ENCODE assay signal across 3 cellular contexts in the genomic region with DNA sequence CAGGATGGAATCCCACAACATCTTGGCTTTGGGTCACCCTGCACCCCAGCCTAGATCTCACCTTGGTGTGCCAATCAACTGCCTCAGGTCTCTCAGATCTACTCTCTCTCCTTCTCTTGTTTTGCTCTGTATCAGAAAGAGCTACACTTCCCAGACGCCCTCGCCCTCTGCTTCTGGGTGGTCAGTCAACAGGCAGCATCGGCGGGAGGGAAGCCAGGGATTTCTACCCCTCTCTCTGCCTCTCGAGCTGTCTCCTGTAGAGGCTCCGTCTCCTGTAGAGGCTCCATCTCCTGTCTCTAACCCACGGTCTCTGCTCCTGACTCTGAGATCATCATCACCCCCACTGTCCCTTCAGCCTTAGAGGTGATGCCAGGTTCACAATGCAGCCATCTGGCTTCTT.
"Had no signal": no experiment of that assay in that cellular context is flagged by ENCODE, and none has a peak within 500 bp of the region (broad histone marks: within the 10 kb centered on the region; RNA-seq: fewer than 3 reads in every experiment).

No MANE protein-coding gene starts in this region.

- H3K4me3 ChIP-seq: GM12878 had no signal

- DNase-seq: GDM1, GF-D8 had no signal

- ATAC-seq: GM12878 had no signal
